3 cellular contexts compared by ENCODE assay signal in genomic region chr6:107812370-107812769, GRCh38.
TF ChIP-seq lines count a peak whose summit lies in the region.

No MANE protein-coding gene starts in this region.

TF ChIP-seq in SK-N-SH, 30 proteins besides CTCF, POLR2A, EP300 and RAD21 (continued from another document):
- TF ChIP-seq GABPA (IDR thresholded peaks at IDR 0.05; ENCODE audit: low read depth): no peak
- TF ChIP-seq YY1 (IDR thresholded peaks at IDR 0.05; ENCODE audit: low read depth): no peak
TF ChIP-seq in SK-N-SH: peak in this region for 0.

TF ChIP-seq in SK-N-SH treated with all-trans-retinoic acid at 6 μM for 48 hours, 23 proteins besides CTCF, POLR2A, EP300 and RAD21 (continued from another document):
- TF ChIP-seq, protein P1, sequence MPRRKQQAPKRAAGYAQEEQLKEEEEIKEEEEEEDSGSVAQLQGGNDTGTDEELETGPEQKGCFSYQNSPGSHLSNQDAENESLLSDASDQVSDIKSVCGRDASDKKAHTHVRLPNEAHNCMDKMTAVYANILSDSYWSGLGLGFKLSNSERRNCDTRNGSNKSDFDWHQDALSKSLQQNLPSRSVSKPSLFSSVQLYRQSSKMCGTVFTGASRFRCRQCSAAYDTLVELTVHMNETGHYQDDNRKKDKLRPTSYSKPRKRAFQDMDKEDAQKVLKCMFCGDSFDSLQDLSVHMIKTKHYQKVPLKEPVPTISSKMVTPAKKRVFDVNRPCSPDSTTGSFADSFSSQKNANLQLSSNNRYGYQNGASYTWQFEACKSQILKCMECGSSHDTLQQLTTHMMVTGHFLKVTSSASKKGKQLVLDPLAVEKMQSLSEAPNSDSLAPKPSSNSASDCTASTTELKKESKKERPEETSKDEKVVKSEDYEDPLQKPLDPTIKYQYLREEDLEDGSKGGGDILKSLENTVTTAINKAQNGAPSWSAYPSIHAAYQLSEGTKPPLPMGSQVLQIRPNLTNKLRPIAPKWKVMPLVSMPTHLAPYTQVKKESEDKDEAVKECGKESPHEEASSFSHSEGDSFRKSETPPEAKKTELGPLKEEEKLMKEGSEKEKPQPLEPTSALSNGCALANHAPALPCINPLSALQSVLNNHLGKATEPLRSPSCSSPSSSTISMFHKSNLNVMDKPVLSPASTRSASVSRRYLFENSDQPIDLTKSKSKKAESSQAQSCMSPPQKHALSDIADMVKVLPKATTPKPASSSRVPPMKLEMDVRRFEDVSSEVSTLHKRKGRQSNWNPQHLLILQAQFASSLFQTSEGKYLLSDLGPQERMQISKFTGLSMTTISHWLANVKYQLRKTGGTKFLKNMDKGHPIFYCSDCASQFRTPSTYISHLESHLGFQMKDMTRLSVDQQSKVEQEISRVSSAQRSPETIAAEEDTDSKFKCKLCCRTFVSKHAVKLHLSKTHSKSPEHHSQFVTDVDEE (CRISPR knock-in tag; IDR thresholded peaks at IDR 0.05): no peak
- TF ChIP-seq ARNTL (CRISPR knock-in tag; IDR thresholded peaks at IDR 0.05; ENCODE audit: borderline replicate concordance, low read depth) (no peak), TCF4 (CRISPR knock-in tag; IDR thresholded peaks at IDR 0.05; ENCODE audit: borderline replicate concordance) (no peak), ZNF8 (CRISPR knock-in tag; IDR thresholded peaks at IDR 0.05) (no peak), SNAI2 (CRISPR knock-in tag; IDR thresholded peaks at IDR 0.05) (no peak), PPARA (CRISPR knock-in tag; IDR thresholded peaks at IDR 0.05; ENCODE audit: borderline replicate concordance) (no peak), CREB5 (CRISPR knock-in tag; IDR thresholded peaks at IDR 0.05; ENCODE audit: low read depth) (no peak), ZFP30 (CRISPR knock-in tag; IDR thresholded peaks at IDR 0.05) (no peak), ZFP3 (CRISPR knock-in tag; IDR thresholded peaks at IDR 0.05) (no peak)

TF ChIP-seq in GM23338, 12 proteins besides CTCF, POLR2A, EP300 and RAD21:
- TF ChIP-seq, protein P2, sequence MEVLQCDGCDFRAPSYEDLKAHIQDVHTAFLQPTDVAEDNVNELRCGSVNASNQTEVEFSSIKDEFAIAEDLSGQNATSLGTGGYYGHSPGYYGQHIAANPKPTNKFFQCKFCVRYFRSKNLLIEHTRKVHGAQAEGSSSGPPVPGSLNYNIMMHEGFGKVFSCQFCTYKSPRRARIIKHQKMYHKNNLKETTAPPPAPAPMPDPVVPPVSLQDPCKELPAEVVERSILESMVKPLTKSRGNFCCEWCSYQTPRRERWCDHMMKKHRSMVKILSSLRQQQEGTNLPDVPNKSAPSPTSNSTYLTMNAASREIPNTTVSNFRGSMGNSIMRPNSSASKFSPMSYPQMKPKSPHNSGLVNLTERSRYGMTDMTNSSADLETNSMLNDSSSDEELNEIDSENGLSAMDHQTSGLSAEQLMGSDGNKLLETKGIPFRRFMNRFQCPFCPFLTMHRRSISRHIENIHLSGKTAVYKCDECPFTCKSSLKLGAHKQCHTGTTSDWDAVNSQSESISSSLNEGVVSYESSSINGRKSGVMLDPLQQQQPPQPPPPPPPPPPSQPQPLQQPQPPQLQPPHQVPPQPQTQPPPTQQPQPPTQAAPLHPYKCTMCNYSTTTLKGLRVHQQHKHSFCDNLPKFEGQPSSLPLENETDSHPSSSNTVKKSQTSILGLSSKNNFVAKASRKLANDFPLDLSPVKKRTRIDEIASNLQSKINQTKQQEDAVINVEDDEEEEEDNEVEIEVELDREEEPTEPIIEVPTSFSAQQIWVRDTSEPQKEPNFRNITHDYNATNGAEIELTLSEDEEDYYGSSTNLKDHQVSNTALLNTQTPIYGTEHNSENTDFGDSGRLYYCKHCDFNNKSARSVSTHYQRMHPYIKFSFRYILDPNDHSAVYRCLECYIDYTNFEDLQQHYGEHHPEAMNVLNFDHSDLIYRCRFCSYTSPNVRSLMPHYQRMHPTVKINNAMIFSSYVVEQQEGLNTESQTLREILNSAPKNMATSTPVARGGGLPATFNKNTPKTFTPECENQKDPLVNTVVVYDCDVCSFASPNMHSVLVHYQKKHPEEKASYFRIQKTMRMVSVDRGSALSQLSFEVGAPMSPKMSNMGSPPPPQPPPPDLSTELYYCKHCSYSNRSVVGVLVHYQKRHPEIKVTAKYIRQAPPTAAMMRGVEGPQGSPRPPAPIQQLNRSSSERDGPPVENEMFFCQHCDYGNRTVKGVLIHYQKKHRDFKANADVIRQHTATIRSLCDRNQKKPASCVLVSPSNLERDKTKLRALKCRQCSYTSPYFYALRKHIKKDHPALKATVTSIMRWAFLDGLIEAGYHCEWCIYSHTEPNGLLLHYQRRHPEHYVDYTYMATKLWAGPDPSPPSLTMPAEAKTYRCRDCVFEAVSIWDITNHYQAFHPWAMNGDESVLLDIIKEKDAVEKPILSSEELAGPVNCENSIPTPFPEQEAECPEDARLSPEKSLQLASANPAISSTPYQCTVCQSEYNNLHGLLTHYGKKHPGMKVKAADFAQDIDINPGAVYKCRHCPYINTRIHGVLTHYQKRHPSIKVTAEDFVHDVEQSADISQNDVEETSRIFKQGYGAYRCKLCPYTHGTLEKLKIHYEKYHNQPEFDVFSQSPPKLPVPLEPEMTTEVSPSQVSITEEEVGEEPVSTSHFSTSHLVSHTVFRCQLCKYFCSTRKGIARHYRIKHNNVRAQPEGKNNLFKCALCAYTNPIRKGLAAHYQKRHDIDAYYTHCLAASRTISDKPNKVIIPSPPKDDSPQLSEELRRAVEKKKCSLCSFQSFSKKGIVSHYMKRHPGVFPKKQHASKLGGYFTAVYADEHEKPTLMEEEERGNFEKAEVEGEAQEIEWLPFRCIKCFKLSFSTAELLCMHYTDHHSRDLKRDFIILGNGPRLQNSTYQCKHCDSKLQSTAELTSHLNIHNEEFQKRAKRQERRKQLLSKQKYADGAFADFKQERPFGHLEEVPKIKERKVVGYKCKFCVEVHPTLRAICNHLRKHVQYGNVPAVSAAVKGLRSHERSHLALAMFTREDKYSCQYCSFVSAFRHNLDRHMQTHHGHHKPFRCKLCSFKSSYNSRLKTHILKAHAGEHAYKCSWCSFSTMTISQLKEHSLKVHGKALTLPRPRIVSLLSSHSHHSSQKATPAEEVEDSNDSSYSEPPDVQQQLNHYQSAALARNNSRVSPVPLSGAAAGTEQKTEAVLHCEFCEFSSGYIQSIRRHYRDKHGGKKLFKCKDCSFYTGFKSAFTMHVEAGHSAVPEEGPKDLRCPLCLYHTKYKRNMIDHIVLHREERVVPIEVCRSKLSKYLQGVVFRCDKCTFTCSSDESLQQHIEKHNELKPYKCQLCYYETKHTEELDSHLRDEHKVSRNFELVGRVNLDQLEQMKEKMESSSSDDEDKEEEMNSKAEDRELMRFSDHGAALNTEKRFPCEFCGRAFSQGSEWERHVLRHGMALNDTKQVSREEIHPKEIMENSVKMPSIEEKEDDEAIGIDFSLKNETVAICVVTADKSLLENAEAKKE (CRISPR knock-in tag; IDR thresholded peaks at IDR 0.05): no peak
- TF ChIP-seq JUNB (IDR thresholded peaks at IDR 0.05; ENCODE audit: unreplicated experiment) (no peak), EZH2 (IDR thresholded peaks at IDR 0.05; ENCODE audit: low read depth, unreplicated experiment) (no peak), REST (IDR thresholded peaks at IDR 0.05; ENCODE audit: unreplicated experiment) (no peak), CREB1 (CRISPR knock-in tag; IDR thresholded peaks at IDR 0.05; ENCODE audit: low read depth) (no peak)
